9 cellular contexts compared by ENCODE assay signal in genomic region chr14:92973265-92973797, GRCh38. TPM values are rescaled to one million over a fixed set of nuclear protein-coding genes. Genes with fewer than 3 reads are reported as not detected.
DNase-seq lines count a peak whose midpoint lies in the region; ATAC-seq and TF ChIP-seq lines count a peak whose summit lies in the region.
"Had no signal": no experiment of that assay in that cellular context is flagged by ENCODE, and none has a peak within 500 bp of the region (broad histone marks: within the 10 kb centered on the region; RNA-seq: fewer than 3 reads in every experiment).

No MANE protein-coding gene starts in this region.

- peak; percentile 34 to 78 for TF ChIP-seq CTCF in suprapubic skin (IDR thresholded peaks at IDR 0.05)

- DNase-seq in A172 (ENCODE audit: low spot score) (peak; percentile 59), GM03348 (ENCODE audit: low spot score) (peak; percentile 94), NCI-H82 treated with DMSO at 0.1 percent for 48 hours (lab: John Stamatoyannopoulos, UW; ENCODE audit: unreplicated experiment) (peak; percentile 34), left colon (peak; percentile 70 to 77), suprapubic skin (ENCODE audit: low spot score in 2 of 2) (peak; percentile 87 to 94), GF-D8 (lab: John Stamatoyannopoulos, UW) (no peak)

- ATAC-seq in left colon (peak; percentile 73), GM19328 (IDR thresholded peaks at IDR 0.05; ENCODE audit: unreplicated experiment) (no peak)

- 28% methylated on average over 7 of the region's 12 CpGs for WGBS in suprapubic skin

- H3K27me3 ChIP-seq in suprapubic skin: no peaks in the 10 kb centered on the region

- peaks cover 5% of the 10 kb centered on the region for H3K36me3 ChIP-seq in suprapubic skin

- TF ChIP-seq POLR2A in suprapubic skin (IDR thresholded peaks at IDR 0.05): no peak

- no peak overlapping the region for H3K4me3 ChIP-seq in suprapubic skin

- no peak for TF ChIP-seq EP300 in suprapubic skin (IDR thresholded peaks at IDR 0.05)

- peaks cover 6% of the 10 kb centered on the region for H3K4me1 ChIP-seq in suprapubic skin

- H3K9me3 ChIP-seq in suprapubic skin: no peaks in the 10 kb centered on the region

- intact Hi-C loops in left colon (cut with DNase I, micrococcal nuclease): no loop called here

- H3K27ac ChIP-seq in cingulate gyrus (ENCODE audit: low read depth, low read length) (peak overlapping the region; percentile 83), suprapubic skin (peak overlapping the region; percentile 77)

RNA-seq across cellular contexts. Expression of gene CHGA, which starts 50.4 kb away (rescaled TPM):
- not detected in 2 replicates for total RNA-seq in A172 (2014; rRNA removed; shearing (Covaris generic))
- total RNA-seq in left colon (100 to 1,000 TPM; 218 to 343 TPM), suprapubic skin (under 1 TPM in 1 of 4 donors, not detected in 3; 0.55 TPM)
- total RNA-seq: myocyte had no signal

Comparison
In these comparisons a context has a peak if more than half of its experiments do, and no peak if none do; other contexts are left out.
1. RNA of gene CHGA, which starts 50.4 kb away (total RNA-seq): 218 to 343 TPM in left colon; 0.55 TPM in suprapubic skin and not detected in A172; every median in the first group is over 100 times any median in the second.